ENCODE assay signal across 15 cellular contexts in the genomic region with DNA sequence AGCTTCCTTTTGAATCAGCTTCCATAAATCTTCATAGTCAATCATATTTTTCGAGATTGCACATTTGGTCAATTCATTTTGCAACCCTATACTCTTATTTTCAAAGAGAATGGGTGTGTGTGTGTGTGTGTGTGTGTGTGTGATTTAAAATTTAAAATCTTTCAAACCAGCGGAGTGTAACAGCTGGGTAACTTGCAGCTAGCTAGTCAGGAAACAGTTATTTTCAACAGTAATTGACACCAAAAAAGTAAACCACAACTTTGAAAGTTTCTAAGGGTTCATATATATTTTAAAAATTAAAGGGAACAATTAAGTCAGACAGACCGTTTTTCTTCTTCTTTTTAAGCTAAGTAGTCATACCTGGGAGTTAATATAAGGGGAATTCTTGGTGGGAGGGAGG. TPM values are rescaled to one million over a fixed set of nuclear protein-coding genes. Genes with fewer than 3 reads are reported as not detected.
"Had no signal": no experiment of that assay in that cellular context is flagged by ENCODE, and none has a peak within 500 bp of the region (broad histone marks: within the 10 kb centered on the region; RNA-seq: fewer than 3 reads in every experiment).

No MANE protein-coding gene starts in this region.

- H3K36me3 ChIP-seq: gastroesophageal sphincter had no signal

- ATAC-seq: activated CD4-positive, alpha-beta T cell treated with anti-CD3 and anti-CD28 coated beads for 36 hours; activated CD8-positive, alpha-beta T cell treated with anti-CD3 and anti-CD28 coated beads for 36 hours; gastroesophageal sphincter; left ventricle myocardium superior; right cardiac atrium had no signal

- H3K27ac Mint-ChIP-seq: activated CD4-positive, alpha-beta T cell treated with anti-CD3 and anti-CD28 coated beads for 36 hours; activated CD8-positive, alpha-beta T cell treated with anti-CD3 and anti-CD28 coated beads for 36 hours; activated naive CD4-positive, alpha-beta T cell treated with anti-CD3 and anti-CD28 coated beads, Interleukin-2, amount 10 ng/mL, durations not matched to agents 7 days and 5 days; progenitor cell of endocrine pancreas had no signal

- DNase-seq: activated CD4-positive, alpha-beta T cell treated with anti-CD3 and anti-CD28 coated beads for 36 hours; activated CD8-positive, alpha-beta memory T cell treated with anti-CD3 and anti-CD28 coated beads, Interleukin-2, amount 50 U/mL, for 4 hours; activated CD8-positive, alpha-beta T cell treated with anti-CD3 and anti-CD28 coated beads for 36 hours; activated naive CD4-positive, alpha-beta T cell treated with anti-CD3 and anti-CD28 coated beads, Interleukin-2, amount 10 ng/mL, durations not matched to agents 7 days and 5 days; caudate nucleus; cortex of kidney; effector memory CD4-positive, alpha-beta T cell; left ventricle myocardium superior; mesenchymal stem cell; right cardiac atrium had no signal

- H3K4me3 ChIP-seq: gastroesophageal sphincter, smooth muscle cell had no signal

- H3K4me3 Mint-ChIP-seq: activated CD4-positive, alpha-beta T cell treated with anti-CD3 and anti-CD28 coated beads for 36 hours; activated CD8-positive, alpha-beta T cell treated with anti-CD3 and anti-CD28 coated beads for 36 hours had no signal

- H3K9me3 ChIP-seq: gastroesophageal sphincter had no signal

- H3K4me2 ChIP-seq: smooth muscle cell had no signal

- H3K27ac ChIP-seq: epithelial cell of prostate, gastroesophageal sphincter, VCaP had no signal

- H3K9me3 Mint-ChIP-seq: activated CD8-positive, alpha-beta T cell treated with anti-CD3 and anti-CD28 coated beads for 36 hours; activated naive CD4-positive, alpha-beta T cell treated with anti-CD3 and anti-CD28 coated beads, Interleukin-2, amount 10 ng/mL, durations not matched to agents 7 days and 5 days had no signal

- H3K36me3 Mint-ChIP-seq: activated naive CD4-positive, alpha-beta T cell treated with anti-CD3 and anti-CD28 coated beads, Interleukin-2, amount 10 ng/mL, durations not matched to agents 7 days and 5 days had no signal

RNA-seq across cellular contexts. Expression of gene PRR18, which starts 57.0 kb away (rescaled TPM):
- total RNA-seq: gastroesophageal sphincter, left ventricle myocardium superior, right cardiac atrium, smooth muscle cell had no signal
- polyA plus RNA-seq: smooth muscle cell had no signal
